In the genomic region with DNA sequence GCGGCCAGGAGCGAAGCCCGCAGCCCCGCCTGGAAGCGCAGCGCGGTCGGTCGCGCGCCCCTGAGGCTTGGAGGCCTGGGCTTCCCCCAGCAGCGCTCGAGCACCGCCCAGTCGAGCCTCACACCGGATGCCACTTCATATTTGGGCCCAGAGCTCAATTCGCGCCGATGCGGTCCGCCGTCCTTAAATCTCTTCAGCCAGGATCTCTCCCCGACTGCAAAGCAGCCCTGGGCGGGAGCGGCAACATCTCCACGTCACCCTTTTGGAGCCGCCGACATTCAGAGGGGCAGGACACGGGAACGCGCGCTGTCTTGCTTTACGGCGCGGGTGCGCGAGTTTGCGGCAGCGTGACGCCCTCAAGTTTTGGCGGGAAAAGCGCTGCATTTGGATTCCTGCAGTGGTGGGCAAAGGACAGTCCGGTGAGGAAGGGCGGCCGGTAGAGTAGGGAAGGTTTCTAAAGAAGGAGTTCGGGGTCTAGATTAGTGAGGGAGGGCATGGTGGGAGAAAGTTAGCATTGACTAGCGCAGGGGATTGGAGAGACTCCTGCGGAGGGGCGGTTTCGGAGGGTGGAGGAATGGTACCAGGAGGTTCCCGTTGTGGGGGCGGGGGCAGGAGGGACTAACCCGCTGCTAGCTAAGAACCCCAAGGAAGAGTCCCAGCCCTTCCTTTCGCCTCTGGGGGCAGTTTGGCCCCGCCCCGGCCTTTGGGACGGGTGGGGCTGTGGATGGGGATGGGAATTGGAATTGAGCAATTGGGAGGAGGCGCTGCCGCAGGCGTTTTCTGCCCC, we compare ENCODE assay signal across 1 cellular context.
TF ChIP-seq lines count a peak whose summit lies in the region.

No MANE protein-coding gene starts in this region.

TF ChIP-seq in GM12878, 131 proteins besides CTCF, POLR2A, EP300 and RAD21 (continues in another document):
- TF ChIP-seq, protein P1, sequence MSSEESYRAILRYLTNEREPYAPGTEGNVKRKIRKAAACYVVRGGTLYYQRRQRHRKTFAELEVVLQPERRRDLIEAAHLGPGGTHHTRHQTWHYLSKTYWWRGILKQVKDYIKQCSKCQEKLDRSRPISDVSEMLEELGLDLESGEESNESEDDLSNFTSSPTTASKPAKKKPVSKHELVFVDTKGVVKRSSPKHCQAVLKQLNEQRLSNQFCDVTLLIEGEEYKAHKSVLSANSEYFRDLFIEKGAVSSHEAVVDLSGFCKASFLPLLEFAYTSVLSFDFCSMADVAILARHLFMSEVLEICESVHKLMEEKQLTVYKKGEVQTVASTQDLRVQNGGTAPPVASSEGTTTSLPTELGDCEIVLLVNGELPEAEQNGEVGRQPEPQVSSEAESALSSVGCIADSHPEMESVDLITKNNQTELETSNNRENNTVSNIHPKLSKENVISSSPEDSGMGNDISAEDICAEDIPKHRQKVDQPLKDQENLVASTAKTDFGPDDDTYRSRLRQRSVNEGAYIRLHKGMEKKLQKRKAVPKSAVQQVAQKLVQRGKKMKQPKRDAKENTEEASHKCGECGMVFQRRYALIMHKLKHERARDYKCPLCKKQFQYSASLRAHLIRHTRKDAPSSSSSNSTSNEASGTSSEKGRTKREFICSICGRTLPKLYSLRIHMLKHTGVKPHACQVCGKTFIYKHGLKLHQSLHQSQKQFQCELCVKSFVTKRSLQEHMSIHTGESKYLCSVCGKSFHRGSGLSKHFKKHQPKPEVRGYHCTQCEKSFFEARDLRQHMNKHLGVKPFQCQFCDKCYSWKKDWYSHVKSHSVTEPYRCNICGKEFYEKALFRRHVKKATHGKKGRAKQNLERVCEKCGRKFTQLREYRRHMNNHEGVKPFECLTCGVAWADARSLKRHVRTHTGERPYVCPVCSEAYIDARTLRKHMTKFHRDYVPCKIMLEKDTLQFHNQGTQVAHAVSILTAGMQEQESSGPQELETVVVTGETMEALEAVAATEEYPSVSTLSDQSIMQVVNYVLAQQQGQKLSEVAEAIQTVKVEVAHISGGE (CRISPR knock-in tag; IDR thresholded peaks at IDR 0.05) = no peak
- TF ChIP-seq ESRRA (IDR thresholded peaks at IDR 0.05; ENCODE audit: low read length) (no peak), RELA (IDR thresholded peaks at IDR 0.05; ENCODE audit: borderline replicate concordance, partially characterized antibody) (peak; percentile 93), ZNF274 (IDR thresholded peaks at IDR 0.05; ENCODE audit: insufficient read depth, insufficient read length) (no peak), RBBP5 (conservative IDR thresholded peaks at IDR 0.05) (peak; percentile 98), KDM1A (IDR thresholded peaks at IDR 0.05; ENCODE audit: borderline replicate concordance) (no peak), CBX5 (IDR thresholded peaks at IDR 0.05; ENCODE audit: low read depth) (peak; percentile 59; the same call in 1 of the 2 replicates), SP1 (IDR thresholded peaks at IDR 0.05; ENCODE audit: low read depth, low read length) (peak; percentile 22), IRF4 (IDR thresholded peaks at IDR 0.05; ENCODE audit: low read depth, low read length) (no peak), JUND (IDR thresholded peaks at IDR 0.05; ENCODE audit: low read depth, low read length) (no peak), EZH2 (IDR thresholded peaks at IDR 0.05; ENCODE audit: borderline replicate concordance, control insufficient read depth, low read depth, low read length) (no peak), NRF1 (conservative IDR thresholded peaks at IDR 0.05; ENCODE audit: low read depth, low read length) (0 out of 2 replicates have a peak, but pooled peaks have one; percentile 1), MXI1 (IDR thresholded peaks at IDR 0.05; ENCODE audit: low read depth, low read length) (peak; percentile 91), NR2C2 (IDR thresholded peaks at IDR 0.05; ENCODE audit: borderline replicate concordance, control insufficient read depth, insufficient read length, low read depth) (no peak), TCF12 (IDR thresholded peaks at IDR 0.05; ENCODE audit: low read depth, low read length) (peak; percentile 13; the same call in 1 of the 2 replicates), TCF3 (IDR thresholded peaks at IDR 0.05; ENCODE audit: borderline replicate concordance, insufficient read depth, low read depth, low read length) (0 out of 2 replicates have a peak, but pooled peaks have one; percentile 52), TAF1 (IDR thresholded peaks at IDR 0.05; ENCODE audit: borderline replicate concordance, low read depth, low read length) (peak; percentile 97), JUNB (IDR thresholded peaks at IDR 0.05) (no peak), ETV6 (conservative IDR thresholded peaks at IDR 0.05 in 1 of 2, IDR thresholded peaks at IDR 0.05 in 1 of 2; ENCODE audit: borderline replicate concordance in 1 of 2, low read depth in 1 of 2) (no peak), DPF2 (IDR thresholded peaks at IDR 0.05) (no peak), SUPT20H (IDR thresholded peaks at IDR 0.05; ENCODE audit: borderline replicate concordance, control insufficient read depth, low read depth, low read length) (no peak), ZNF207 (IDR thresholded peaks at IDR 0.05; ENCODE audit: borderline replicate concordance) (peak; percentile 90; the same call in 1 of the 2 replicates), STAT3 (IDR thresholded peaks at IDR 0.05; ENCODE audit: low read depth, low read length) (no peak), MTA2 (IDR thresholded peaks at IDR 0.05; ENCODE audit: low read depth) (no peak), SMARCA5 (IDR thresholded peaks at IDR 0.05) (no peak; the same call in 1 of the 2 replicates), CHD4 (IDR thresholded peaks at IDR 0.05) (no peak), BRCA1 (IDR thresholded peaks at IDR 0.05; ENCODE audit: low read depth, low read length) (no peak), IKZF2 (IDR thresholded peaks at IDR 0.05) (peak; percentile 27 to 29; a peak in 2 of 4 replicates), RCOR1 (conservative IDR thresholded peaks at IDR 0.05; ENCODE audit: low read depth, low read length) (0 out of 2 replicates have a peak, but pooled peaks have one; percentile 32), CEBPB (IDR thresholded peaks at IDR 0.05; ENCODE audit: borderline replicate concordance in 1 of 2, low read depth in 2 of 2, low read length in 2 of 2) (no peak)
- TF ChIP-seq, protein P2, sequence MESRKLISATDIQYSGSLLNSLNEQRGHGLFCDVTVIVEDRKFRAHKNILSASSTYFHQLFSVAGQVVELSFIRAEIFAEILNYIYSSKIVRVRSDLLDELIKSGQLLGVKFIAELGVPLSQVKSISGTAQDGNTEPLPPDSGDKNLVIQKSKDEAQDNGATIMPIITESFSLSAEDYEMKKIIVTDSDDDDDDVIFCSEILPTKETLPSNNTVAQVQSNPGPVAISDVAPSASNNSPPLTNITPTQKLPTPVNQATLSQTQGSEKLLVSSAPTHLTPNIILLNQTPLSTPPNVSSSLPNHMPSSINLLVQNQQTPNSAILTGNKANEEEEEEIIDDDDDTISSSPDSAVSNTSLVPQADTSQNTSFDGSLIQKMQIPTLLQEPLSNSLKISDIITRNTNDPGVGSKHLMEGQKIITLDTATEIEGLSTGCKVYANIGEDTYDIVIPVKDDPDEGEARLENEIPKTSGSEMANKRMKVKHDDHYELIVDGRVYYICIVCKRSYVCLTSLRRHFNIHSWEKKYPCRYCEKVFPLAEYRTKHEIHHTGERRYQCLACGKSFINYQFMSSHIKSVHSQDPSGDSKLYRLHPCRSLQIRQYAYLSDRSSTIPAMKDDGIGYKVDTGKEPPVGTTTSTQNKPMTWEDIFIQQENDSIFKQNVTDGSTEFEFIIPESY (IDR thresholded peaks at IDR 0.05) = no peak; the same call in 1 of the 2 replicates
- TF ChIP-seq, protein P3, sequence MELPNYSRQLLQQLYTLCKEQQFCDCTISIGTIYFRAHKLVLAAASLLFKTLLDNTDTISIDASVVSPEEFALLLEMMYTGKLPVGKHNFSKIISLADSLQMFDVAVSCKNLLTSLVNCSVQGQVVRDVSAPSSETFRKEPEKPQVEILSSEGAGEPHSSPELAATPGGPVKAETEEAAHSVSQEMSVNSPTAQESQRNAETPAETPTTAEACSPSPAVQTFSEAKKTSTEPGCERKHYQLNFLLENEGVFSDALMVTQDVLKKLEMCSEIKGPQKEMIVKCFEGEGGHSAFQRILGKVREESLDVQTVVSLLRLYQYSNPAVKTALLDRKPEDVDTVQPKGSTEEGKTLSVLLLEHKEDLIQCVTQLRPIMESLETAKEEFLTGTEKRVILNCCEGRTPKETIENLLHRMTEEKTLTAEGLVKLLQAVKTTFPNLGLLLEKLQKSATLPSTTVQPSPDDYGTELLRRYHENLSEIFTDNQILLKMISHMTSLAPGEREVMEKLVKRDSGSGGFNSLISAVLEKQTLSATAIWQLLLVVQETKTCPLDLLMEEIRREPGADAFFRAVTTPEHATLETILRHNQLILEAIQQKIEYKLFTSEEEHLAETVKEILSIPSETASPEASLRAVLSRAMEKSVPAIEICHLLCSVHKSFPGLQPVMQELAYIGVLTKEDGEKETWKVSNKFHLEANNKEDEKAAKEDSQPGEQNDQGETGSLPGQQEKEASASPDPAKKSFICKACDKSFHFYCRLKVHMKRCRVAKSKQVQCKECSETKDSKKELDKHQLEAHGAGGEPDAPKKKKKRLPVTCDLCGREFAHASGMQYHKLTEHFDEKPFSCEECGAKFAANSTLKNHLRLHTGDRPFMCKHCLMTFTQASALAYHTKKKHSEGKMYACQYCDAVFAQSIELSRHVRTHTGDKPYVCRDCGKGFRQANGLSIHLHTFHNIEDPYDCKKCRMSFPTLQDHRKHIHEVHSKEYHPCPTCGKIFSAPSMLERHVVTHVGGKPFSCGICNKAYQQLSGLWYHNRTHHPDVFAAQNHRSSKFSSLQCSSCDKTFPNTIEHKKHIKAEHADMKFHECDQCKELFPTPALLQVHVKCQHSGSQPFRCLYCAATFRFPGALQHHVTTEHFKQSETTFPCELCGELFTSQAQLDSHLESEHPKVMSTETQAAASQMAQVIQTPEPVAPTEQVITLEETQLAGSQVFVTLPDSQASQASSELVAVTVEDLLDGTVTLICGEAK (IDR thresholded peaks at IDR 0.05; ENCODE audit: borderline replicate concordance) = peak; percentile 45; the same call in 1 of the 2 replicates
- TF ChIP-seq, protein P4, sequence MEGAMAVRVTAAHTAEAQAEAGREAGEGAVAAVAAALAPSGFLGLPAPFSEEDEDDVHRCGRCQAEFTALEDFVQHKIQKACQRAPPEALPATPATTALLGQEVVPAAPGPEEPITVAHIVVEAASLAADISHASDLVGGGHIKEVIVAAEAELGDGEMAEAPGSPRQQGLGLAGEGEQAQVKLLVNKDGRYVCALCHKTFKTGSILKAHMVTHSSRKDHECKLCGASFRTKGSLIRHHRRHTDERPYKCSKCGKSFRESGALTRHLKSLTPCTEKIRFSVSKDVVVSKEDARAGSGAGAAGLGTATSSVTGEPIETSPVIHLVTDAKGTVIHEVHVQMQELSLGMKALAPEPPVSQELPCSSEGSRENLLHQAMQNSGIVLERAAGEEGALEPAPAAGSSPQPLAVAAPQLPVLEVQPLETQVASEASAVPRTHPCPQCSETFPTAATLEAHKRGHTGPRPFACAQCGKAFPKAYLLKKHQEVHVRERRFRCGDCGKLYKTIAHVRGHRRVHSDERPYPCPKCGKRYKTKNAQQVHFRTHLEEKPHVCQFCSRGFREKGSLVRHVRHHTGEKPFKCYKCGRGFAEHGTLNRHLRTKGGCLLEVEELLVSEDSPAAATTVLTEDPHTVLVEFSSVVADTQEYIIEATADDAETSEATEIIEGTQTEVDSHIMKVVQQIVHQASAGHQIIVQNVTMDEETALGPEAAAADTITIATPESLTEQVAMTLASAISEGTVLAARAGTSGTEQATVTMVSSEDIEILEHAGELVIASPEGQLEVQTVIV (IDR thresholded peaks at IDR 0.05; ENCODE audit: borderline replicate concordance, partially characterized antibody) = peak; percentile 100
- TF ChIP-seq, protein P5, sequence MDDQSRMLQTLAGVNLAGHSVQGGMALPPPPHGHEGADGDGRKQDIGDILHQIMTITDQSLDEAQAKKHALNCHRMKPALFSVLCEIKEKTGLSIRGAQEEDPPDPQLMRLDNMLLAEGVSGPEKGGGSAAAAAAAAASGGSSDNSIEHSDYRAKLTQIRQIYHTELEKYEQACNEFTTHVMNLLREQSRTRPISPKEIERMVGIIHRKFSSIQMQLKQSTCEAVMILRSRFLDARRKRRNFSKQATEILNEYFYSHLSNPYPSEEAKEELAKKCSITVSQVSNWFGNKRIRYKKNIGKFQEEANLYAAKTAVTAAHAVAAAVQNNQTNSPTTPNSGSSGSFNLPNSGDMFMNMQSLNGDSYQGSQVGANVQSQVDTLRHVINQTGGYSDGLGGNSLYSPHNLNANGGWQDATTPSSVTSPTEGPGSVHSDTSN (IDR thresholded peaks at IDR 0.05; ENCODE audit: insufficient replicate concordance, low read depth, low read length) = no peak
- TF ChIP-seq, protein P6, sequence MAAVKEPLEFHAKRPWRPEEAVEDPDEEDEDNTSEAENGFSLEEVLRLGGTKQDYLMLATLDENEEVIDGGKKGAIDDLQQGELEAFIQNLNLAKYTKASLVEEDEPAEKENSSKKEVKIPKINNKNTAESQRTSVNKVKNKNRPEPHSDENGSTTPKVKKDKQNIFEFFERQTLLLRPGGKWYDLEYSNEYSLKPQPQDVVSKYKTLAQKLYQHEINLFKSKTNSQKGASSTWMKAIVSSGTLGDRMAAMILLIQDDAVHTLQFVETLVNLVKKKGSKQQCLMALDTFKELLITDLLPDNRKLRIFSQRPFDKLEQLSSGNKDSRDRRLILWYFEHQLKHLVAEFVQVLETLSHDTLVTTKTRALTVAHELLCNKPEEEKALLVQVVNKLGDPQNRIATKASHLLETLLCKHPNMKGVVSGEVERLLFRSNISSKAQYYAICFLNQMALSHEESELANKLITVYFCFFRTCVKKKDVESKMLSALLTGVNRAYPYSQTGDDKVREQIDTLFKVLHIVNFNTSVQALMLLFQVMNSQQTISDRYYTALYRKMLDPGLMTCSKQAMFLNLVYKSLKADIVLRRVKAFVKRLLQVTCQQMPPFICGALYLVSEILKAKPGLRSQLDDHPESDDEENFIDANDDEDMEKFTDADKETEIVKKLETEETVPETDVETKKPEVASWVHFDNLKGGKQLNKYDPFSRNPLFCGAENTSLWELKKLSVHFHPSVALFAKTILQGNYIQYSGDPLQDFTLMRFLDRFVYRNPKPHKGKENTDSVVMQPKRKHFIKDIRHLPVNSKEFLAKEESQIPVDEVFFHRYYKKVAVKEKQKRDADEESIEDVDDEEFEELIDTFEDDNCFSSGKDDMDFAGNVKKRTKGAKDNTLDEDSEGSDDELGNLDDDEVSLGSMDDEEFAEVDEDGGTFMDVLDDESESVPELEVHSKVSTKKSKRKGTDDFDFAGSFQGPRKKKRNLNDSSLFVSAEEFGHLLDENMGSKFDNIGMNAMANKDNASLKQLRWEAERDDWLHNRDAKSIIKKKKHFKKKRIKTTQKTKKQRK (IDR thresholded peaks at IDR 0.05; ENCODE audit: low read depth, low read length) = no peak
- TF ChIP-seq, protein P7, sequence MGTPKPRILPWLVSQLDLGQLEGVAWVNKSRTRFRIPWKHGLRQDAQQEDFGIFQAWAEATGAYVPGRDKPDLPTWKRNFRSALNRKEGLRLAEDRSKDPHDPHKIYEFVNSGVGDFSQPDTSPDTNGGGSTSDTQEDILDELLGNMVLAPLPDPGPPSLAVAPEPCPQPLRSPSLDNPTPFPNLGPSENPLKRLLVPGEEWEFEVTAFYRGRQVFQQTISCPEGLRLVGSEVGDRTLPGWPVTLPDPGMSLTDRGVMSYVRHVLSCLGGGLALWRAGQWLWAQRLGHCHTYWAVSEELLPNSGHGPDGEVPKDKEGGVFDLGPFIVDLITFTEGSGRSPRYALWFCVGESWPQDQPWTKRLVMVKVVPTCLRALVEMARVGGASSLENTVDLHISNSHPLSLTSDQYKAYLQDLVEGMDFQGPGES (IDR thresholded peaks at IDR 0.05) = no peak
